ENCODE assay signal across 16 cellular contexts in the genomic region with DNA sequence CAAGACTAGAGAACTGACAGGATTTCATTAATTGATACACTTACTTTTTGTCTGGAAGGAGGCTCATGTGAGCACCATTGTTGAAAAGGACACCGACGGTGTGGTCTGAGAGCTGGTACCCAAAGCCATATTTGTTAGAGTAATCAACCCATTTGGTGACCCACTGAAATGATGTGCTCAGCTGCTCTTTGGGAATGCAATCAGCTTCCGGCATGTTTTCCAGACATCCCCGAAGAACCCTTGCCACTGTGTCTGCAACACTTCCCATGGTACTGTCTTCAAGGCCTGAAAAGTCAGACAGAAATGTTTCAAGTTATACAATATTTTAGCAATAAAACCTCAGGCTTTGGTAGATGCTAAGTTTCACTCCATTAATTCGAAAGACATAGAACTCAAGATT. TPM values are rescaled to one million over a fixed set of nuclear protein-coding genes. Genes with fewer than 3 reads are reported as not detected.
A peak's percentile ranks its signal among the peaks of the same experiment; 100 is the strongest.
DNase-seq lines count a peak whose midpoint lies in the region; ATAC-seq and TF ChIP-seq lines count a peak whose summit lies in the region.
"Had no signal": no experiment of that assay in that cellular context is flagged by ENCODE, and none has a peak within 500 bp of the region (broad histone marks: within the 10 kb centered on the region; RNA-seq: fewer than 3 reads in every experiment).

No MANE protein-coding gene starts in this region.

- 45 to 49% methylated on average over 5 of the region's 5 CpGs for WGBS in heart right ventricle, 2 donors
- 82 to 94% (median 91%) methylated on average over 5 of the region's 5 CpGs for WGBS in stomach, 5 donors

- peaks cover 7% of the 10 kb centered on the region for H3K4me1 Mint-ChIP-seq in CD8-positive, alpha-beta T cell (ENCODE audit: low read depth)

- H3K9me3 ChIP-seq in heart right ventricle (no peaks in the 10 kb centered on the region), lower lobe of right lung (no peaks in the 10 kb centered on the region), upper lobe of right lung (no peaks in the 10 kb centered on the region), stomach (no peaks in the 10 kb centered on the region)
- H3K9me3 ChIP-seq in CD8-positive, alpha-beta T cell (ENCODE audit: low read length), result no peaks in the 10 kb centered on the region
- H3K9me3 ChIP-seq: testis had no signal

- no peak for TF ChIP-seq CTCF in heart right ventricle (IDR thresholded peaks at IDR 0.05)
- no peak for TF ChIP-seq CTCF in coronary artery (IDR thresholded peaks at IDR 0.05)
- no peak for TF ChIP-seq CTCF in lower lobe of right lung (IDR thresholded peaks at IDR 0.05)
- TF ChIP-seq CTCF in upper lobe of right lung (IDR thresholded peaks at IDR 0.05), result no peak
- TF ChIP-seq CTCF in stomach (IDR thresholded peaks at IDR 0.05), result no peak
- no peak for TF ChIP-seq CTCF in CD8-positive, alpha-beta T cell (IDR thresholded peaks at IDR 0.05)

- H3K9me3 Mint-ChIP-seq in activated naive CD4-positive, alpha-beta T cell treated with anti-CD3 and anti-CD28 coated beads, Interleukin-2, amount 50 U/mL, for 72 hours, result no peaks in the 10 kb centered on the region
- no peaks in the 10 kb centered on the region for H3K9me3 Mint-ChIP-seq in CD8-positive, alpha-beta T cell

- H3K36me3 ChIP-seq in heart right ventricle, result peaks cover 0 to 66% (median 48%) of the 10 kb centered on the region in 9 donors
- H3K36me3 ChIP-seq in lower lobe of right lung, result peaks cover 44% of the 10 kb centered on the region
- H3K36me3 ChIP-seq in upper lobe of right lung, result peaks cover 46% of the 10 kb centered on the region
- H3K36me3 ChIP-seq in stomach, result peaks cover 13 to 41% (median 28%) of the 10 kb centered on the region in 4 donors
- H3K36me3 ChIP-seq in CD8-positive, alpha-beta T cell (ENCODE audit: insufficient read depth, low read length), result no peaks in the 10 kb centered on the region

- no peak for TF ChIP-seq POLR2A in stomach (IDR thresholded peaks at IDR 0.05)

- H3K27me3 Mint-ChIP-seq in CD8-positive, alpha-beta T cell (ENCODE audit: low read depth), result peaks cover 11% of the 10 kb centered on the region

- CTCF ChIA-PET in CD8-positive, alpha-beta T cell (lab: Charles Lee), result interaction anchor here (1.3 to 1.6 kb wide), 2 partner anchors 676 to 1158 kb away, joined by 4 read pairs; no protein-coding TSS in a partner anchor

- H3K4me3 ChIP-seq in heart right ventricle, result peak overlapping the region; percentile 11 to 94 (median 88)
- peak overlapping the region; percentile 93 for H3K4me3 ChIP-seq in coronary artery
- H3K4me3 ChIP-seq in lower lobe of right lung, result peak overlapping the region; percentile 78
- peak overlapping the region; percentile 80 for H3K4me3 ChIP-seq in upper lobe of right lung
- H3K4me3 ChIP-seq in stomach, result peak overlapping the region in 2 of 4 donors; percentile 64 to 82
- no peak overlapping the region for H3K4me3 ChIP-seq in CD8-positive, alpha-beta T cell (ENCODE audit: low read depth, low read length)
- H3K4me3 ChIP-seq: testis had no signal

- peak overlapping the region in 8 of 10 donors; percentile 34 to 99 (median 98) for H3K27ac ChIP-seq in heart right ventricle
- peak overlapping the region; percentile 4 to 38 for H3K27ac ChIP-seq in coronary artery
- no peak overlapping the region for H3K27ac ChIP-seq in lower lobe of right lung
- no peak overlapping the region for H3K27ac ChIP-seq in upper lobe of right lung
- peak overlapping the region in 1 of 5 donors; percentile 23 for H3K27ac ChIP-seq in stomach
- H3K27ac ChIP-seq in CD8-positive, alpha-beta T cell (ENCODE audit: low read depth, low read length), result no peak overlapping the region
- H3K27ac ChIP-seq: testis had no signal

- DNase-seq in heart right ventricle (no peak), left cardiac atrium (no peak), coronary artery (ENCODE audit: low spot score) (no peak), lower lobe of right lung (no peak), upper lobe of right lung (no peak), stomach (no peak)
- no peak for DNase-seq in activated naive CD4-positive, alpha-beta T cell treated with anti-CD3 and anti-CD28 coated beads, Interleukin-2, amount 50 U/mL, for 72 hours (ENCODE audit: low spot score in 2 of 2)
- no peak for DNase-seq in CD8-positive, alpha-beta T cell
- DNase-seq: activated CD8-positive, alpha-beta memory T cell treated with anti-CD3 and anti-CD28 coated beads, Interleukin-2, amount 10 ng/mL, durations not matched to agents 7 days and 5 days; activated naive CD4-positive, alpha-beta T cell treated with anti-CD3 and anti-CD28 coated beads, Interleukin-2, amount 50 U/mL, for 16 hours; COR-L47; cortex of kidney; glutamatergic neuron; MV-4-11; testis had no signal

- POLR2A ChIA-PET in CD8-positive, alpha-beta T cell (lab: Charles Lee), result no interaction called here

- peaks cover 0 to 20% (median 0%) of the 10 kb centered on the region in 7 donors for H3K27me3 ChIP-seq in heart right ventricle
- no peaks in the 10 kb centered on the region for H3K27me3 ChIP-seq in lower lobe of right lung (ENCODE audit: low read depth)
- H3K27me3 ChIP-seq in upper lobe of right lung, result no peaks in the 10 kb centered on the region
- peaks cover 0 to 4% (median 0%) of the 10 kb centered on the region in 3 donors for H3K27me3 ChIP-seq in stomach
- H3K27me3 ChIP-seq in CD8-positive, alpha-beta T cell (ENCODE audit: insufficient read depth, low read length), result peaks cover 8% of the 10 kb centered on the region
- H3K27me3 ChIP-seq: testis had no signal

- intact Hi-C loops in heart right ventricle (cut with DNase I) (loop anchor here in 8 of 10 donors (5.0 to 10.0 kb wide), 12 partner anchors 91 to 441 kb away; no protein-coding TSS in a partner anchor), left cardiac atrium (cut with DNase I) (loop anchor here (5.0 to 10.0 kb wide), 5 partner anchors 51 to 568 kb away; no protein-coding TSS in a partner anchor), lower lobe of right lung (cut with DNase I) (loop anchor here (10.0 kb wide), 1 partner anchor 571 kb away; no protein-coding TSS in a partner anchor), upper lobe of right lung (cut with DNase I) (loop anchor here (5.0 kb wide), 1 partner anchor 568 kb away; no protein-coding TSS in a partner anchor), stomach (cut with DNase I; ENCODE audit: low total_unique reads) (loop anchor here (10.0 kb wide), 1 partner anchor 561 kb away; no protein-coding TSS in a partner anchor)
- intact Hi-C loops in CD8-positive, alpha-beta T cell (cut with DNase I, micrococcal nuclease), result no loop called here

- H3K4me1 ChIP-seq in heart right ventricle (peaks cover 0 to 41% (median 31%) of the 10 kb centered on the region in 9 donors), lower lobe of right lung (peaks cover 18% of the 10 kb centered on the region), upper lobe of right lung (peaks cover 9% of the 10 kb centered on the region), stomach (peaks cover 5 to 43% (median 9%) of the 10 kb centered on the region in 4 donors)
- H3K4me1 ChIP-seq in CD8-positive, alpha-beta T cell (ENCODE audit: insufficient read depth, low read length), result peaks cover 7% of the 10 kb centered on the region
- H3K4me1 ChIP-seq: testis had no signal

- no peak overlapping the region for H3K4me3 Mint-ChIP-seq in CD8-positive, alpha-beta T cell
- H3K4me3 Mint-ChIP-seq: activated CD8-positive, alpha-beta memory T cell treated with anti-CD3 and anti-CD28 coated beads, Interleukin-2, amount 10 ng/mL, durations not matched to agents 7 days and 5 days had no signal

- H3K27ac Mint-ChIP-seq in activated naive CD4-positive, alpha-beta T cell treated with anti-CD3 and anti-CD28 coated beads, Interleukin-2, amount 50 U/mL, for 72 hours, result no peak overlapping the region
- no peak overlapping the region for H3K27ac Mint-ChIP-seq in CD8-positive, alpha-beta T cell
- H3K27ac Mint-ChIP-seq: activated CD8-positive, alpha-beta memory T cell treated with anti-CD3 and anti-CD28 coated beads, Interleukin-2, amount 10 ng/mL, durations not matched to agents 7 days and 5 days had no signal

- TF ChIP-seq EP300 in stomach (IDR thresholded peaks at IDR 0.05), result no peak

- ATAC-seq in heart right ventricle (no peak), left cardiac atrium (no peak), lower lobe of right lung (no peak), upper lobe of right lung (no peak)
- no peak for ATAC-seq in activated naive CD4-positive, alpha-beta T cell treated with anti-CD3 and anti-CD28 coated beads, Interleukin-2, amount 50 U/mL, for 72 hours
- no peak for ATAC-seq in CD8-positive, alpha-beta T cell
- ATAC-seq: activated CD8-positive, alpha-beta memory T cell treated with anti-CD3 and anti-CD28 coated beads, Interleukin-2, amount 10 ng/mL, durations not matched to agents 7 days and 5 days had no signal

- peaks cover 0 to 23% of the 10 kb centered on the region in 2 donors for H3K36me3 Mint-ChIP-seq in activated naive CD4-positive, alpha-beta T cell treated with anti-CD3 and anti-CD28 coated beads, Interleukin-2, amount 50 U/mL, for 72 hours
- H3K36me3 Mint-ChIP-seq in CD8-positive, alpha-beta T cell, result peaks cover 2% of the 10 kb centered on the region
- H3K36me3 Mint-ChIP-seq: activated CD8-positive, alpha-beta memory T cell treated with anti-CD3 and anti-CD28 coated beads, Interleukin-2, amount 10 ng/mL, durations not matched to agents 7 days and 5 days had no signal

RNA-seq across cellular contexts. Expression of a gene that starts 4.4 kb away (rescaled TPM):
- total RNA-seq in heart right ventricle (100 to 1,000 TPM in 6 of 10 donors, 10 to 100 TPM in 4; 22.7 to 174 (median 120) TPM), left cardiac atrium (100 to 1,000 TPM in 1 of 2 donors, 10 to 100 TPM in 1; 46.3 to 130 TPM), lower lobe of right lung (37.5 TPM), upper lobe of right lung (41.1 TPM), stomach (100 to 1,000 TPM in 2 of 5 donors, 10 to 100 TPM in 2, 1 to 10 TPM in 1; 2.3 to 181 (median 19.4) TPM)
- polyA plus RNA-seq in heart right ventricle (10 to 100 TPM; 11.5 to 35.3 TPM), stomach (10 to 100 TPM; 13.7 to 25.8 (median 14.5) TPM)
- total RNA-seq in activated naive CD4-positive, alpha-beta T cell treated with anti-CD3 and anti-CD28 coated beads, Interleukin-2, amount 50 U/mL, for 72 hours, result 10 to 100 TPM in 1 of 2 donors, 1 to 10 TPM in 1; 8.2 to 27.8 TPM
- total RNA-seq in CD8-positive, alpha-beta T cell, result 10 to 100 TPM; 53.3 to 68.1 TPM

RNA-seq across cellular contexts. Expression of a gene that starts 35.7 kb away (rescaled TPM):
- total RNA-seq in heart right ventricle, result 1 to 10 TPM in 2 of 10 donors, under 1 TPM in 7, not detected in 1; 0.08 to 1.7 (median 0.30) TPM
- polyA plus RNA-seq in heart right ventricle, result under 1 TPM; 0.20 to 0.22 TPM
- total RNA-seq in left cardiac atrium, result under 1 TPM; 0.68 to 0.81 TPM
- total RNA-seq in lower lobe of right lung, result 6.5 TPM
- 5.2 TPM for total RNA-seq in upper lobe of right lung
- total RNA-seq in activated naive CD4-positive, alpha-beta T cell treated with anti-CD3 and anti-CD28 coated beads, Interleukin-2, amount 50 U/mL, for 72 hours, result not detected
- total RNA-seq in stomach, result 1 to 10 TPM in 3 of 5 donors, not detected in 2; 2.4 to 2.9 (median 2.5) TPM
- 1 to 10 TPM in 1 of 3 donors, under 1 TPM in 2; 0.68 to 4.9 (median 1.00) TPM for polyA plus RNA-seq in stomach
- under 1 TPM in 1 of 2 experiments, not detected in 1; 0.54 TPM for total RNA-seq in CD8-positive, alpha-beta T cell
- total RNA-seq: A172; activated CD8-positive, alpha-beta memory T cell treated with anti-CD3 and anti-CD28 coated beads, Interleukin-2, amount 10 ng/mL, durations not matched to agents 7 days and 5 days had no signal

Comparison
In these comparisons a context has a peak if more than half of its experiments do, and no peak if none do; other contexts are left out.
1. H3K27ac ChIP-seq: peak in heart right ventricle (8 of 10) and coronary artery (2 of 2); none in lower lobe of right lung (single experiment), upper lobe of right lung (single experiment) and CD8-positive, alpha-beta T cell (single experiment).
2. intact Hi-C loops: an anchor here in heart right ventricle (5.0 to 10.0 kb wide), left cardiac atrium (5.0 to 10.0 kb wide), lower lobe of right lung (10.0 kb wide), upper lobe of right lung (5.0 kb wide) and stomach (10.0 kb wide); none called in CD8-positive, alpha-beta T cell.